ENCODE assay signal across 13 cellular contexts in genomic region chr5:124878583-124879345, GRCh38.
"Had no signal": no experiment of that assay in that cellular context is flagged by ENCODE, and none has a peak within 500 bp of the region (broad histone marks: within the 10 kb centered on the region; RNA-seq: fewer than 3 reads in every experiment).

No MANE protein-coding gene starts in this region.

- H3K9me3 Mint-ChIP-seq: activated naive CD4-positive, alpha-beta T cell treated with anti-CD3 and anti-CD28 coated beads, Interleukin-2, amount 10 ng/mL, durations not matched to agents 7 days and 5 days; activated T-helper 2 cell treated with anti-CD3 and anti-CD28 coated beads, Interferon-gamma antibody, Interleukin-2, Interleukin-4, amounts not matched to agents 10 μg/mL and 5 μg/mL and 100 μg/mL, durations not matched to agents 14 hours and 24 hours and 36 hours; immature natural killer cell; stimulated activated naive B cell treated with anti-CD40 and anti-IgM and Interleukin-4, amounts not matched to agents 10 μg/mL and 1 μg/mL and 100 μg/mL, for 72 hours; T-helper 2 cell treated with Interferon-gamma antibody and Interleukin-4, amounts not matched to agents 5 μg/mL and 100 μg/mL, for 36 hours had no signal

- H3K27me3 Mint-ChIP-seq: activated naive CD4-positive, alpha-beta T cell treated with anti-CD3 and anti-CD28 coated beads, Interleukin-2, amount 10 ng/mL, durations not matched to agents 7 days and 5 days; effector memory CD8-positive, alpha-beta T cell; stimulated activated naive B cell treated with anti-CD40 and anti-IgM and Interleukin-4, amounts not matched to agents 10 μg/mL and 1 μg/mL and 100 μg/mL, for 72 hours had no signal

- H3K27ac Mint-ChIP-seq: activated naive CD4-positive, alpha-beta T cell treated with anti-CD3 and anti-CD28 coated beads, Interleukin-2, amount 10 ng/mL, durations not matched to agents 7 days and 5 days; activated T-helper 2 cell treated with anti-CD3 and anti-CD28 coated beads, Interferon-gamma antibody, Interleukin-2, Interleukin-4, amounts not matched to agents 10 μg/mL and 5 μg/mL and 100 μg/mL, durations not matched to agents 14 hours and 24 hours and 36 hours; effector memory CD8-positive, alpha-beta T cell; immature natural killer cell; stimulated activated naive B cell treated with anti-CD40 and anti-IgM and Interleukin-4, amounts not matched to agents 10 μg/mL and 1 μg/mL and 100 μg/mL, for 72 hours; T-helper 2 cell treated with Interferon-gamma antibody and Interleukin-4, amounts not matched to agents 5 μg/mL and 100 μg/mL, for 36 hours had no signal

- H3K4me1 Mint-ChIP-seq: activated naive CD4-positive, alpha-beta T cell treated with anti-CD3 and anti-CD28 coated beads, Interleukin-2, amount 10 ng/mL, durations not matched to agents 7 days and 5 days had no signal

- H3K36me3 Mint-ChIP-seq: activated naive CD4-positive, alpha-beta T cell treated with anti-CD3 and anti-CD28 coated beads, Interleukin-2, amount 10 ng/mL, durations not matched to agents 7 days and 5 days had no signal

- DNase-seq: activated CD4-positive, alpha-beta T cell treated with anti-CD3 and anti-CD28 coated beads, Interleukin-2, amount 50 U/mL, for 1 hour; activated naive CD4-positive, alpha-beta T cell treated with anti-CD3 and anti-CD28 coated beads, Interleukin-2, amount 10 ng/mL, durations not matched to agents 7 days and 5 days; dermis blood vessel endothelial cell; effector memory CD8-positive, alpha-beta T cell; foreskin melanocyte; immature natural killer cell; stimulated activated CD4-positive, alpha-beta T cell treated with anti-CD3 and anti-CD28 coated beads, Interleukin-4, amount 100 ng/mL, for 1 hour; stimulated activated naive B cell treated with anti-CD40 and anti-IgM and Interleukin-4, amounts not matched to agents 10 μg/mL and 1 μg/mL and 100 μg/mL, for 72 hours; SW 1271; transverse colon had no signal

- ATAC-seq: activated CD4-positive, CD25-positive, alpha-beta regulatory T cell treated with anti-CD3 and anti-CD28 coated beads, Interleukin-2, amount 50 U/mL, for 24 hours; effector memory CD8-positive, alpha-beta T cell; stimulated activated naive B cell treated with anti-CD40 and anti-IgM and Interleukin-4, amounts not matched to agents 10 μg/mL and 1 μg/mL and 100 μg/mL, for 72 hours had no signal

- H3K4me3 Mint-ChIP-seq: activated naive CD4-positive, alpha-beta T cell treated with anti-CD3 and anti-CD28 coated beads, Interleukin-2, amount 10 ng/mL, durations not matched to agents 7 days and 5 days; effector memory CD8-positive, alpha-beta T cell; immature natural killer cell; stimulated activated naive B cell treated with anti-CD40 and anti-IgM and Interleukin-4, amounts not matched to agents 10 μg/mL and 1 μg/mL and 100 μg/mL, for 72 hours; T-helper 2 cell treated with Interferon-gamma antibody and Interleukin-4, amounts not matched to agents 5 μg/mL and 100 μg/mL, for 36 hours had no signal
